In the genomic region with DNA sequence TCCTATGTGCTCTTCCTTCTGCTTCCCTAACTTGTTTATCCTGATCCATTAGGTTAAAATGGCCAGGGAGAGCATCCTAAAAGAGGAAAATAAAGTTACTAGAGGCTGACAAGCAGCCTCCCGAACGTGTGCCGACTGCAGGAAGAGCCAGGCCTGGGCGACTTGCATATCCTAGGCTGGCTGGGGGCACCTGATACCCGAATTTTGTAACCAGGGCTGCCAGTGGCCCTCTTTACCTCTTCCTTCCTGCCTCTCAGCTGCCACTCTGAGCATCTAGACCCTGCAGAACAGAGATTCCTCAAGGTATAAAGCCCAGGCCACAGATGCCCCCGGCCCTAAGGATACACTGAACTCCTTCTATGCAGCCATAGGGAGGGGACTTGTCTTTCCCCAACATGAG, we compare ENCODE assay signal across 19 cellular contexts. TPM values are rescaled to one million over a fixed set of nuclear protein-coding genes. Genes with fewer than 3 reads are reported as not detected.
DNase-seq lines count a peak whose midpoint lies in the region; ATAC-seq, FAIRE-seq and TF ChIP-seq lines count a peak whose summit lies in the region.
"Had no signal": no experiment of that assay in that cellular context is flagged by ENCODE, and none has a peak within 500 bp of the region (broad histone marks: within the 10 kb centered on the region; RNA-seq: fewer than 3 reads in every experiment).

No MANE protein-coding gene starts in this region.

- peaks cover 43% of the 10 kb centered on the region for H3K36me3 ChIP-seq in OCI-LY1 (ENCODE audit: insufficient read depth, low read length)
- H3K36me3 ChIP-seq: BE2C had no signal

- H3K36me3 Mint-ChIP-seq in activated CD8-positive, alpha-beta memory T cell treated with anti-CD3 and anti-CD28 coated beads, Interleukin-2, amount 10 ng/mL, durations not matched to agents 7 days and 5 days, result peaks cover 43% of the 10 kb centered on the region
- H3K36me3 Mint-ChIP-seq in neural crest cell (ENCODE audit: low read depth), result peaks cover 4% of the 10 kb centered on the region
- H3K36me3 Mint-ChIP-seq in natural killer cell treated with Interleukin-12 subunit alpha and Interleukin-12 subunit beta and Interleukin-15 and Interleukin-18, amount 100 ng/mL, for 72 hours, result peaks cover 12% of the 10 kb centered on the region

- H3K79me2 ChIP-seq in OCI-LY1 (ENCODE audit: insufficient read depth, low read length), result no peaks in the 10 kb centered on the region

- H3K27me3 Mint-ChIP-seq in activated CD8-positive, alpha-beta memory T cell treated with anti-CD3 and anti-CD28 coated beads, Interleukin-2, amount 10 ng/mL, durations not matched to agents 7 days and 5 days, result no peaks in the 10 kb centered on the region
- H3K27me3 Mint-ChIP-seq in neural crest cell (ENCODE audit: low read depth), result no peaks in the 10 kb centered on the region
- H3K27me3 Mint-ChIP-seq in natural killer cell treated with Interleukin-12 subunit alpha and Interleukin-12 subunit beta and Interleukin-15 and Interleukin-18, amount 100 ng/mL, for 72 hours, result no peaks in the 10 kb centered on the region

- CTCF ChIA-PET in activated CD8-positive, alpha-beta memory T cell treated with anti-CD3 and anti-CD28 coated beads, Interleukin-2, amount 10 ng/mL, durations not matched to agents 7 days and 5 days (lab: Charles Lee), result interaction anchor here (1.0 to 2.0 kb wide), 6 partner anchors 10 to 75 kb away, joined by 3 to 5 read pairs (median 4); no protein-coding TSS in a partner anchor

- H3K9me2 ChIP-seq in OCI-LY1 (ENCODE audit: low read depth, low read length), result no peaks in the 10 kb centered on the region

- TF ChIP-seq CTCF in OCI-LY1 (IDR thresholded peaks at IDR 0.05; ENCODE audit: low read length) (no peak), neural crest cell (conservative IDR thresholded peaks at IDR 0.05) (no peak)

- no peak overlapping the region for H2AFZ ChIP-seq in OCI-LY1 (ENCODE audit: low read length)
- H2AFZ ChIP-seq: GM23248 had no signal

- H3K27me3 ChIP-seq in OCI-LY1 (ENCODE audit: insufficient read depth, low read length), result no peaks in the 10 kb centered on the region
- H3K27me3 ChIP-seq: BE2C had no signal

- no peak overlapping the region for H3K27ac Mint-ChIP-seq in activated CD8-positive, alpha-beta memory T cell treated with anti-CD3 and anti-CD28 coated beads, Interleukin-2, amount 10 ng/mL, durations not matched to agents 7 days and 5 days
- peak overlapping the region; percentile 66 for H3K27ac Mint-ChIP-seq in neural crest cell (ENCODE audit: unreplicated experiment)
- H3K27ac Mint-ChIP-seq in natural killer cell treated with Interleukin-12 subunit alpha and Interleukin-12 subunit beta and Interleukin-15 and Interleukin-18, amount 100 ng/mL, for 72 hours, result no peak overlapping the region

- peak overlapping the region; percentile 50 for H3K9ac ChIP-seq in OCI-LY1 (ENCODE audit: low read length)
- H3K9ac ChIP-seq: GM23248 had no signal

- peaks cover 4% of the 10 kb centered on the region for H3K9me3 Mint-ChIP-seq in activated CD8-positive, alpha-beta memory T cell treated with anti-CD3 and anti-CD28 coated beads, Interleukin-2, amount 10 ng/mL, durations not matched to agents 7 days and 5 days (ENCODE audit: low read depth)
- peaks cover 3% of the 10 kb centered on the region for H3K9me3 Mint-ChIP-seq in neural crest cell
- peaks cover 5% of the 10 kb centered on the region for H3K9me3 Mint-ChIP-seq in natural killer cell treated with Interleukin-12 subunit alpha and Interleukin-12 subunit beta and Interleukin-15 and Interleukin-18, amount 100 ng/mL, for 72 hours

- H3K4me3 ChIP-seq in OCI-LY1 (ENCODE audit: low read depth, low read length, poor library complexity, severe bottlenecking), result peak overlapping the region; percentile 7
- H3K4me3 ChIP-seq: GM23248, K562 had no signal

- H3K9me3 ChIP-seq in OCI-LY1 (ENCODE audit: low read length), result peaks cover 9% of the 10 kb centered on the region; the same call in 1 of the 2 replicates
- H3K9me3 ChIP-seq: BE2C had no signal

- no peak overlapping the region for H3K4me3 Mint-ChIP-seq in activated CD8-positive, alpha-beta memory T cell treated with anti-CD3 and anti-CD28 coated beads, Interleukin-2, amount 10 ng/mL, durations not matched to agents 7 days and 5 days
- H3K4me3 Mint-ChIP-seq in neural crest cell, result no peak overlapping the region
- H3K4me3 Mint-ChIP-seq in natural killer cell treated with Interleukin-12 subunit alpha and Interleukin-12 subunit beta and Interleukin-15 and Interleukin-18, amount 100 ng/mL, for 72 hours, result no peak overlapping the region

- FAIRE-seq in GM19239 (lab: Jason Lieb, UNC), result peak; percentile 33
- FAIRE-seq: K562 had no signal

- no peaks in the 10 kb centered on the region for H4K20me1 ChIP-seq in OCI-LY1 (ENCODE audit: insufficient read depth, low read length)

- H3K27ac ChIP-seq in OCI-LY1 (ENCODE audit: low read depth, low read length, poor library complexity, severe bottlenecking), result peak overlapping the region; percentile 71
- H3K27ac ChIP-seq: 22Rv1, GM23248, RWPE1 had no signal

- H3K4me1 Mint-ChIP-seq in activated CD8-positive, alpha-beta memory T cell treated with anti-CD3 and anti-CD28 coated beads, Interleukin-2, amount 10 ng/mL, durations not matched to agents 7 days and 5 days, result peaks cover 11% of the 10 kb centered on the region
- H3K4me1 Mint-ChIP-seq in neural crest cell, result peaks cover 6% of the 10 kb centered on the region
- H3K4me1 Mint-ChIP-seq in natural killer cell treated with Interleukin-12 subunit alpha and Interleukin-12 subunit beta and Interleukin-15 and Interleukin-18, amount 100 ng/mL, for 72 hours (ENCODE audit: low read depth in 2 of 2), result peaks cover 0 to 8% of the 10 kb centered on the region in 2 donors

- no peaks in the 10 kb centered on the region for H3F3A ChIP-seq in OCI-LY1 (ENCODE audit: insufficient read depth, low read length)

- DNase-seq in activated CD8-positive, alpha-beta memory T cell treated with anti-CD3 and anti-CD28 coated beads for 24 hours, result peak; percentile 54
- no peak for DNase-seq in activated CD8-positive, alpha-beta memory T cell treated with anti-CD3 and anti-CD28 coated beads, Interleukin-2, amount 10 ng/mL, durations not matched to agents 7 days and 5 days
- DNase-seq in GM19239 (ENCODE audit: insufficient read length, low spot score), result no peak
- no peak for DNase-seq in neural crest cell (ENCODE audit: low read depth, low spot score)
- DNase-seq in natural killer cell treated with Interleukin-12 subunit alpha and Interleukin-12 subunit beta and Interleukin-15 and Interleukin-18, amount 100 ng/mL, for 72 hours (ENCODE audit: low spot score), result no peak
- no peak for DNase-seq in medulla oblongata (ENCODE audit: extremely low spot score)
- DNase-seq: DMS53, GM23248, HCEC 1CT, MV-4-11, NCI-H1694 treated with DMSO at 0.1 percent for 48 hours, NCI-H748 treated with DMSO at 0.1 percent for 48 hours, PC-3 had no signal

- H3K4me1 ChIP-seq in OCI-LY1 (ENCODE audit: insufficient read depth, low read length, severe bottlenecking), result peaks cover 42% of the 10 kb centered on the region

- peak overlapping the region; percentile 34; the same call in 1 of the 2 replicates for H3K4me2 ChIP-seq in OCI-LY1 (ENCODE audit: low read length)

- no peak for ATAC-seq in activated CD8-positive, alpha-beta memory T cell treated with anti-CD3 and anti-CD28 coated beads, Interleukin-2, amount 10 ng/mL, durations not matched to agents 7 days and 5 days
- ATAC-seq in GM18519 (IDR thresholded peaks at IDR 0.05; ENCODE audit: low FRiP score, unreplicated experiment), result no peak
- no peak for ATAC-seq in natural killer cell treated with Interleukin-12 subunit alpha and Interleukin-12 subunit beta and Interleukin-15 and Interleukin-18, amount 100 ng/mL, for 72 hours
- ATAC-seq: PC-3 had no signal

RNA-seq across cellular contexts. Expression of a gene that starts 48.5 kb away (rescaled TPM):
- 10 to 100 TPM; 24.6 to 38.2 TPM for total RNA-seq in activated CD8-positive, alpha-beta memory T cell treated with anti-CD3 and anti-CD28 coated beads, Interleukin-2, amount 10 ng/mL, durations not matched to agents 7 days and 5 days
- 29.1 and 32.1 TPM in 2 replicates for total RNA-seq in neural crest cell
- total RNA-seq in natural killer cell treated with Interleukin-12 subunit alpha and Interleukin-12 subunit beta and Interleukin-15 and Interleukin-18, amount 100 ng/mL, for 72 hours, result 10 to 100 TPM in 1 of 2 donors, 1 to 10 TPM in 1; 9.6 to 22.4 TPM
